9 cellular contexts compared by ENCODE assay signal in genomic region chr14:91858536-91859275, GRCh38. TPM values are rescaled to one million over a fixed set of nuclear protein-coding genes. Genes with fewer than 3 reads are reported as not detected.
DNase-seq lines count a peak whose midpoint lies in the region; ATAC-seq lines count a peak whose summit lies in the region.
"Had no signal": no experiment of that assay in that cellular context is flagged by ENCODE, and none has a peak within 500 bp of the region (broad histone marks: within the 10 kb centered on the region; RNA-seq: fewer than 3 reads in every experiment).

No MANE protein-coding gene starts in this region.

- peak; percentile 65 for DNase-seq in AG08396 (ENCODE audit: low spot score)
- DNase-seq in activated CD4-positive, alpha-beta memory T cell treated with anti-CD3 and anti-CD28 coated beads, Interleukin-2, amount 10 ng/mL, durations not matched to agents 7 days and 5 days = peak; percentile 38
- no peak for DNase-seq in left lobe of liver (ENCODE audit: low spot score)
- DNase-seq in posterior cingulate gyrus = no peak
- no peak for DNase-seq in NCI-H774 (lab: John Stamatoyannopoulos, UW)

- ATAC-seq in GM18502 (IDR thresholded peaks at IDR 0.05; ENCODE audit: poor library complexity, unreplicated experiment) (peak; percentile 78), HG03159 (IDR thresholded peaks at IDR 0.05; ENCODE audit: unreplicated experiment) (peak; percentile 71), left lobe of liver (peak; percentile 64), HG02678 (IDR thresholded peaks at IDR 0.05; ENCODE audit: unreplicated experiment) (no peak)

- POLR2A ChIA-PET in activated CD4-positive, alpha-beta memory T cell treated with anti-CD3 and anti-CD28 coated beads, Interleukin-2, amount 10 ng/mL, durations not matched to agents 7 days and 5 days (lab: Charles Lee) = interaction anchor here (1.3 to 3.7 kb wide), 5 partner anchors 10 to 349 kb away, joined by 3 to 34 read pairs (median 8); partner anchors contain the start of genes PPP4R3A and TC2N

- CTCF ChIA-PET in activated CD4-positive, alpha-beta memory T cell treated with anti-CD3 and anti-CD28 coated beads, Interleukin-2, amount 10 ng/mL, durations not matched to agents 7 days and 5 days (lab: Charles Lee) = interaction anchor here (0.8 to 1.9 kb wide), 9 partner anchors 8 to 138 kb away, joined by 3 to 8 read pairs (median 4); partner anchors contain the start of gene TC2N

- peaks cover 84% of the 10 kb centered on the region for H3K36me3 Mint-ChIP-seq in activated CD4-positive, alpha-beta memory T cell treated with anti-CD3 and anti-CD28 coated beads, Interleukin-2, amount 10 ng/mL, durations not matched to agents 7 days and 5 days (ENCODE audit: low read depth)

- H3K27me3 Mint-ChIP-seq in activated CD4-positive, alpha-beta memory T cell treated with anti-CD3 and anti-CD28 coated beads, Interleukin-2, amount 10 ng/mL, durations not matched to agents 7 days and 5 days = no peaks in the 10 kb centered on the region

- peaks cover 81% of the 10 kb centered on the region for H3K4me1 Mint-ChIP-seq in activated CD4-positive, alpha-beta memory T cell treated with anti-CD3 and anti-CD28 coated beads, Interleukin-2, amount 10 ng/mL, durations not matched to agents 7 days and 5 days

- intact Hi-C loops in posterior cingulate gyrus (cut with DNase I) = no loop called here

- no peaks in the 10 kb centered on the region for H3K9me3 Mint-ChIP-seq in activated CD4-positive, alpha-beta memory T cell treated with anti-CD3 and anti-CD28 coated beads, Interleukin-2, amount 10 ng/mL, durations not matched to agents 7 days and 5 days
- H3K9me3 Mint-ChIP-seq: dendritic cell treated with granulocyte-macrophage colony-stimulating factor and Interleukin-4, amounts not matched to agents 40 ng/mL and 50 ng/mL, for 4 days had no signal

- H3K27ac Mint-ChIP-seq in activated CD4-positive, alpha-beta memory T cell treated with anti-CD3 and anti-CD28 coated beads, Interleukin-2, amount 10 ng/mL, durations not matched to agents 7 days and 5 days = peak overlapping the region; percentile 81
- H3K27ac Mint-ChIP-seq: dendritic cell treated with granulocyte-macrophage colony-stimulating factor and Interleukin-4, amounts not matched to agents 40 ng/mL and 50 ng/mL, for 4 days had no signal

- peak overlapping the region; percentile 16 for H3K4me3 Mint-ChIP-seq in activated CD4-positive, alpha-beta memory T cell treated with anti-CD3 and anti-CD28 coated beads, Interleukin-2, amount 10 ng/mL, durations not matched to agents 7 days and 5 days
- H3K4me3 Mint-ChIP-seq: dendritic cell treated with granulocyte-macrophage colony-stimulating factor and Interleukin-4, amounts not matched to agents 40 ng/mL and 50 ng/mL, for 4 days had no signal

RNA-seq across cellular contexts. Expression of gene TC2N, which starts 8.6 kb away (rescaled TPM):
- total RNA-seq in activated CD4-positive, alpha-beta memory T cell treated with anti-CD3 and anti-CD28 coated beads, Interleukin-2, amount 10 ng/mL, durations not matched to agents 7 days and 5 days = 100 to 1,000 TPM; 180 to 195 TPM
- 1.5 TPM for total RNA-seq in left lobe of liver

Comparison
In these comparisons a context has a peak if more than half of its experiments do, and no peak if none do; other contexts are left out.
1. DNase-seq: peak in AG08396 (single experiment) and activated CD4-positive, alpha-beta memory T cell treated with anti-CD3 and anti-CD28 coated beads, Interleukin-2, amount 10 ng/mL, durations not matched to agents 7 days and 5 days (single experiment); none in left lobe of liver (single experiment), posterior cingulate gyrus (0 of 10) and NCI-H774 (single experiment).
2. RNA of gene TC2N, which starts 8.6 kb away (total RNA-seq): 180 to 195 TPM in activated CD4-positive, alpha-beta memory T cell treated with anti-CD3 and anti-CD28 coated beads, Interleukin-2, amount 10 ng/mL, durations not matched to agents 7 days and 5 days; 1.5 TPM in left lobe of liver (single experiment); every median in the first group is over 10 times any median in the second.